10 cellular contexts compared by ENCODE assay signal in genomic region chr21:26405735-26406361, GRCh38.
A peak's percentile ranks its signal among the peaks of the same experiment; 100 is the strongest.
DNase-seq lines count a peak whose midpoint lies in the region; ATAC-seq, FAIRE-seq and TF ChIP-seq lines count a peak whose summit lies in the region.
"Had no signal": no experiment of that assay in that cellular context is flagged by ENCODE, and none has a peak within 500 bp of the region (broad histone marks: within the 10 kb centered on the region; RNA-seq: fewer than 3 reads in every experiment).

No MANE protein-coding gene starts in this region.

- H4K20me1 ChIP-seq in astrocyte (ENCODE audit: insufficient read depth, low read length) = no peaks in the 10 kb centered on the region

- H3K36me3 Mint-ChIP-seq in astrocyte (ENCODE audit: low read depth, unreplicated experiment) = no peaks in the 10 kb centered on the region
- H3K36me3 Mint-ChIP-seq in mesothelial cell of epicardium = no peaks in the 10 kb centered on the region
- H3K36me3 Mint-ChIP-seq: CD4-positive, CD25-positive, alpha-beta regulatory T cell had no signal

- peaks cover 18% of the 10 kb centered on the region for H3K4me1 ChIP-seq in astrocyte (ENCODE audit: insufficient read depth, low read length)
- H3K4me1 ChIP-seq: parathyroid adenoma had no signal

- H3K9me3 ChIP-seq in astrocyte (ENCODE audit: insufficient read depth, low read depth, low read length) = no peaks in the 10 kb centered on the region

- H3K27ac Mint-ChIP-seq in astrocyte (ENCODE audit: unreplicated experiment) (peak overlapping the region; percentile 94), mesothelial cell of epicardium (peak overlapping the region; percentile 83)
- H3K27ac Mint-ChIP-seq: CD4-positive, CD25-positive, alpha-beta regulatory T cell had no signal

- H3K36me3 ChIP-seq in astrocyte (ENCODE audit: insufficient read depth, low read length) = no peaks in the 10 kb centered on the region

- peak in 2 of 3 experiments; percentile 9 to 38 for DNase-seq in NCI-H1417 (lab: John Stamatoyannopoulos, UW)
- no peak for DNase-seq in NCI-H1417 treated with DMSO at 0.1 percent for 48 hours (lab: John Stamatoyannopoulos, UW)
- peak; percentile 67 for DNase-seq in HTR-8/SVneo (ENCODE audit: insufficient read length, low spot score)
- peak; percentile 88 for DNase-seq in astrocyte (ENCODE audit: low read depth)
- DNase-seq in mesothelial cell of epicardium (ENCODE audit: low spot score in 2 of 2, unreplicated experiment in 2 of 2) = peak in 1 of 2 experiments; percentile 42
- DNase-seq in stimulated activated naive CD4-positive, alpha-beta T cell (lab: John Stamatoyannopoulos, UW) = no peak
- DNase-seq in SKM-1 (lab: John Stamatoyannopoulos, UW; ENCODE audit: unreplicated experiment) = no peak

- H3K4me1 Mint-ChIP-seq in astrocyte (ENCODE audit: low read depth, unreplicated experiment) = peaks cover 20% of the 10 kb centered on the region
- H3K4me1 Mint-ChIP-seq in mesothelial cell of epicardium = peaks cover 72% of the 10 kb centered on the region

- H3K4me3 ChIP-seq in astrocyte (ENCODE audit: insufficient read depth, low read depth, low read length) = peak overlapping the region; percentile 54

- peak; percentile 65 for FAIRE-seq in HTR-8/SVneo (lab: Jason Lieb, UNC)
- FAIRE-seq in astrocyte (lab: Jason Lieb, UNC) = peak; percentile 78

- H2AFZ ChIP-seq in astrocyte (ENCODE audit: low read depth, low read length) = peak overlapping the region; percentile 81
- H2AFZ ChIP-seq: parathyroid adenoma had no signal

- no peaks in the 10 kb centered on the region for H3K27me3 ChIP-seq in astrocyte (ENCODE audit: insufficient read depth, low read length)

- no peak for ATAC-seq in GM18519 (IDR thresholded peaks at IDR 0.05; ENCODE audit: low FRiP score, unreplicated experiment)

- peak overlapping the region; percentile 30 for H3K9ac ChIP-seq in astrocyte (ENCODE audit: low read length)
- H3K9ac ChIP-seq: parathyroid adenoma had no signal

- H3K9me3 Mint-ChIP-seq in astrocyte (ENCODE audit: unreplicated experiment) = no peaks in the 10 kb centered on the region
- peaks cover 2% of the 10 kb centered on the region for H3K9me3 Mint-ChIP-seq in mesothelial cell of epicardium

- TF ChIP-seq CTCF in astrocyte (IDR thresholded peaks at IDR 0.05; ENCODE audit: insufficient read depth, low read depth, low read length) (no peak), mesothelial cell of epicardium (IDR thresholded peaks at IDR 0.05; ENCODE audit: unreplicated experiment) (no peak)

- no peaks in the 10 kb centered on the region for H3K79me2 ChIP-seq in astrocyte (ENCODE audit: insufficient read depth, low read length)
- H3K79me2 ChIP-seq: parathyroid adenoma had no signal

- H3K4me3 Mint-ChIP-seq in astrocyte (ENCODE audit: unreplicated experiment) (peak overlapping the region; percentile 11), mesothelial cell of epicardium (peak overlapping the region; percentile 18)

- peak overlapping the region; percentile 89 for H3K4me2 ChIP-seq in astrocyte (ENCODE audit: low read length)

- H3K27me3 Mint-ChIP-seq in astrocyte (ENCODE audit: low read depth, unreplicated experiment) (no peaks in the 10 kb centered on the region), mesothelial cell of epicardium (ENCODE audit: low read depth) (no peaks in the 10 kb centered on the region)
- H3K27me3 Mint-ChIP-seq: CD4-positive, CD25-positive, alpha-beta regulatory T cell had no signal

- peak overlapping the region; percentile 59 for H3K27ac ChIP-seq in astrocyte (ENCODE audit: low read depth, low read length)
- H3K27ac ChIP-seq: parathyroid adenoma had no signal

Comparison
In these comparisons a context has a peak if more than half of its experiments do, and no peak if none do; other contexts are left out.
1. DNase-seq: peak in NCI-H1417 (2 of 3), HTR-8/SVneo (single experiment) and astrocyte (single experiment); none in NCI-H1417 treated with DMSO at 0.1 percent for 48 hours (single experiment), stimulated activated naive CD4-positive, alpha-beta T cell (0 of 6) and SKM-1 (single experiment).